In genomic region chr20:23375827-23376226, GRCh38 we compare ENCODE assay signal across 20 cellular contexts.
"Had no signal": no experiment of that assay in that cellular context is flagged by ENCODE, and none has a peak within 500 bp of the region (broad histone marks: within the 10 kb centered on the region; RNA-seq: fewer than 3 reads in every experiment).

No MANE protein-coding gene starts in this region.

- H3K27ac Mint-ChIP-seq: brain; dendritic cell treated with granulocyte-macrophage colony-stimulating factor and Interleukin-4, amounts not matched to agents 40 ng/mL and 50 ng/mL, for 4 days had no signal

- ATAC-seq: heart right ventricle, left colon, mucosa of descending colon, SK-N-SH treated with all-trans-retinoic acid at 6 μM for 48 hours, T-cell, upper lobe of right lung had no signal

- H3K4me3 ChIP-seq: heart right ventricle, mucosa of descending colon, sigmoid colon, thyroid gland, upper lobe of right lung had no signal

- H3K4me3 Mint-ChIP-seq: brain; dendritic cell treated with granulocyte-macrophage colony-stimulating factor and Interleukin-4, amounts not matched to agents 40 ng/mL and 50 ng/mL, for 4 days; T-cell had no signal

- H3K27me3 ChIP-seq: heart right ventricle, sigmoid colon, thyroid gland, upper lobe of right lung had no signal

- DNase-seq: activated CD8-positive, alpha-beta memory T cell treated with anti-CD3 and anti-CD28 coated beads for 24 hours; aorta; effector CD4-positive, alpha-beta T cell; erythroblast; foreskin fibroblast; heart right ventricle; islet precursor cell; left colon; mesenchymal stem cell; mucosa of descending colon; sigmoid colon; stimulated activated CD4-positive, alpha-beta T cell treated with anti-CD3 and anti-CD28 coated beads, Interleukin-4, amount 100 ng/mL, for 1 hour; stimulated activated naive CD4-positive, alpha-beta T cell treated with Interleukin-2 at 50 U/mL for 16 hours; substantia nigra; T-cell; thyroid gland; upper lobe of right lung had no signal

- H3K27ac ChIP-seq: heart right ventricle, sigmoid colon, thyroid gland, upper lobe of right lung had no signal

- H3K27me3 Mint-ChIP-seq: brain; dendritic cell treated with granulocyte-macrophage colony-stimulating factor and Interleukin-4, amounts not matched to agents 40 ng/mL and 50 ng/mL, for 4 days; T-cell had no signal

- H3K9me3 ChIP-seq: heart right ventricle, mucosa of descending colon, sigmoid colon, thyroid gland, upper lobe of right lung had no signal

- H3K4me1 Mint-ChIP-seq: brain, T-cell had no signal

- H3K4me1 ChIP-seq: thyroid gland, upper lobe of right lung had no signal

- H3K9me3 Mint-ChIP-seq: brain; dendritic cell treated with granulocyte-macrophage colony-stimulating factor and Interleukin-4, amounts not matched to agents 40 ng/mL and 50 ng/mL, for 4 days; T-cell had no signal
